In the genomic region with DNA sequence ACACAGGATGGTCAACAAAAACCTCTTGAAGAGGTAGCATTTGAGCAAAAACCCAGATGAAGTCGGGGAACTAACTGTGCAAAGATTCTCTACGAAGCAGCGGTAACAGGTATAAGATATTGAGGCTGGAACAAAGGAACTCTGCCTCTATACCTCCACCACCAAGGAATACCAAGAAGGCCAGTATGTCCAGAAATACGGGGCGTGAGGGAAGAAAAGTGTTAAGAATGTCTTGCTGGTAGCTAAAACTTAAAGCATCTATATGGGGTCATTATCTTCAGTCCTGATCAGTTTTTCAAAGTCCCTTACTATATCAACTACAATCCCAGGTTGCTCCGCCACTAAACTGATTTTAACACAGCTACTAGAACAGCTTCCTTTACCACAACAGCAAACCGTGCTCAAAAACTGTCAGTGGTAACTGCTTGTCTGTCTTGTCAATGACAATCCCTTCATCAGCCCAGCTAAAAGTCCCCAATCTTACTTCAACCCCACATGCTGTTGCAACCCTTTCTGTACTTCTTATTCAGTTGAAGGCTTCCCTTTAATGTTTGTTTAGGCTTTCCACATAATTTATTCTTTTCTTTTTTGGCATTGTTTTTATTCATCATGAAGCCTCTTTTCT, we compare ENCODE assay signal across 26 cellular contexts. TPM values are rescaled to one million over a fixed set of nuclear protein-coding genes. Genes with fewer than 3 reads are reported as not detected.
A peak's percentile ranks its signal among the peaks of the same experiment; 100 is the strongest.
DNase-seq lines count a peak whose midpoint lies in the region; ATAC-seq, FAIRE-seq and TF ChIP-seq lines count a peak whose summit lies in the region.
"Had no signal": no experiment of that assay in that cellular context is flagged by ENCODE, and none has a peak within 500 bp of the region (broad histone marks: within the 10 kb centered on the region; RNA-seq: fewer than 3 reads in every experiment).

No MANE protein-coding gene starts in this region.

- peak; percentile 29 for DNase-seq in activated naive CD4-positive, alpha-beta T cell treated with anti-CD3 and anti-CD28 coated beads for 36 hours
- DNase-seq in activated naive CD4-positive, alpha-beta T cell treated with Interleukin-2 at 50 U/mL for 16 hours, result no peak
- DNase-seq in DND-41 (no peak), natural killer cell (no peak), NCI-H1092 (lab: John Stamatoyannopoulos, UW) (no peak), kidney (no peak)
- no peak for DNase-seq in activated CD8-positive, alpha-beta T cell treated with anti-CD3 and anti-CD28 coated beads, Interleukin-2, amount 10 ng/mL, durations not matched to agents 7 days and 5 days
- DNase-seq: activated CD4-positive, alpha-beta T cell treated with anti-CD3 and anti-CD28 coated beads for 48 hours; DMS79 treated with DMSO at 0.1 percent for 48 hours; endodermal cell; foreskin fibroblast; HCEC 1CT; heart left ventricle; MG63; NCI-H1417; NCI-H2029 treated with DMSO at 0.1 percent for 48 hours; NCI-H226; NCI-H82; right lobe of liver; stimulated activated CD4-positive, alpha-beta T cell treated with anti-CD3 and anti-CD28 coated beads, Interleukin-2, amount 100 ng/mL, for 48 hours had no signal

- no peak for FAIRE-seq in kidney (lab: Jason Lieb, UNC)

- no peak overlapping the region for H3K9ac ChIP-seq in DND-41 (ENCODE audit: low read depth, low read length)
- H3K9ac ChIP-seq in kidney (ENCODE audit: low read length in 2 of 2), result no peak overlapping the region

- H3K27me3 Mint-ChIP-seq in activated naive CD4-positive, alpha-beta T cell treated with anti-CD3 and anti-CD28 coated beads for 36 hours (ENCODE audit: low read depth), result no peaks in the 10 kb centered on the region
- no peaks in the 10 kb centered on the region for H3K27me3 Mint-ChIP-seq in activated CD8-positive, alpha-beta T cell treated with anti-CD3 and anti-CD28 coated beads, Interleukin-2, amount 10 ng/mL, durations not matched to agents 7 days and 5 days (ENCODE audit: low read depth)
- no peaks in the 10 kb centered on the region for H3K27me3 Mint-ChIP-seq in natural killer cell (ENCODE audit: low read depth in 2 of 2)

- 0 out of 2 replicates have a peak, but pooled peaks cover 5% of the 10 kb centered on the region for H3K79me2 ChIP-seq in DND-41 (ENCODE audit: insufficient read depth, low read length)

- peak overlapping the region; percentile 1 for H3K4me3 Mint-ChIP-seq in activated naive CD4-positive, alpha-beta T cell treated with anti-CD3 and anti-CD28 coated beads for 36 hours
- H3K4me3 Mint-ChIP-seq in activated CD8-positive, alpha-beta T cell treated with anti-CD3 and anti-CD28 coated beads, Interleukin-2, amount 10 ng/mL, durations not matched to agents 7 days and 5 days, result no peak overlapping the region
- H3K4me3 Mint-ChIP-seq in natural killer cell, result peak overlapping the region; percentile 73
- H3K4me3 Mint-ChIP-seq: endodermal cell had no signal

- H3K27ac ChIP-seq in DND-41 (ENCODE audit: low read length) (no peak overlapping the region), kidney (ENCODE audit: low read depth in 2 of 2, low read length in 2 of 2) (no peak overlapping the region)
- H3K27ac ChIP-seq: right lobe of liver, RWPE1, SK-N-MC, suprapubic skin had no signal

- no peak for TF ChIP-seq CTCF in DND-41 (IDR thresholded peaks at IDR 0.05; ENCODE audit: borderline replicate concordance, extremely low read depth, low read length, poor library complexity, severe bottlenecking)
- TF ChIP-seq CTCF in natural killer cell (IDR thresholded peaks at IDR 0.05), result no peak
- TF ChIP-seq CTCF in kidney (IDR thresholded peaks at IDR 0.05; ENCODE audit: borderline replicate concordance, extremely low read depth, insufficient read depth), result no peak

- ATAC-seq in DND-41 (ENCODE audit: insufficient read depth, low read depth) (peak; percentile 55; the same call in 2 of the 3 replicates), natural killer cell (peak; percentile 59 to 82 (median 82)), GM19467 (IDR thresholded peaks at IDR 0.05; ENCODE audit: unreplicated experiment) (no peak)
- ATAC-seq in activated CD8-positive, alpha-beta T cell treated with anti-CD3 and anti-CD28 coated beads, Interleukin-2, amount 10 ng/mL, durations not matched to agents 7 days and 5 days, result no peak
- ATAC-seq: esophagus mucosa, heart left ventricle, right lobe of liver had no signal

- POLR2A ChIA-PET in activated CD8-positive, alpha-beta T cell treated with anti-CD3 and anti-CD28 coated beads, Interleukin-2, amount 10 ng/mL, durations not matched to agents 7 days and 5 days (lab: Charles Lee), result interaction anchor here (1.5 kb wide), 1 partner anchor 355 kb away, joined by 9 read pairs; the partner anchor contains the start of genes GIN1 and PPIP5K2

- H3K36me3 Mint-ChIP-seq in activated naive CD4-positive, alpha-beta T cell treated with anti-CD3 and anti-CD28 coated beads for 36 hours (ENCODE audit: low read depth), result peaks cover 2% of the 10 kb centered on the region
- no peaks in the 10 kb centered on the region for H3K36me3 Mint-ChIP-seq in activated CD8-positive, alpha-beta T cell treated with anti-CD3 and anti-CD28 coated beads, Interleukin-2, amount 10 ng/mL, durations not matched to agents 7 days and 5 days (ENCODE audit: low read depth)
- H3K36me3 Mint-ChIP-seq in natural killer cell, result no peaks in the 10 kb centered on the region

- H4K20me1 ChIP-seq in DND-41 (ENCODE audit: insufficient read depth, low read length), result no peaks in the 10 kb centered on the region

- no peak overlapping the region for H2AFZ ChIP-seq in DND-41 (ENCODE audit: low read depth, low read length)

- H3K4me1 ChIP-seq in DND-41 (ENCODE audit: insufficient read depth, low read length) (peaks cover 3% of the 10 kb centered on the region; the same call in 1 of the 2 replicates), kidney (ENCODE audit: control insufficient read depth in 1 of 2, insufficient read depth in 1 of 2, low read depth in 1 of 2, low read length in 2 of 2) (peaks cover 0 to 5% of the 10 kb centered on the region in 2 donors)
- H3K4me1 ChIP-seq: right lobe of liver had no signal

- no peaks in the 10 kb centered on the region for H3K9me3 Mint-ChIP-seq in activated naive CD4-positive, alpha-beta T cell treated with anti-CD3 and anti-CD28 coated beads for 36 hours
- H3K9me3 Mint-ChIP-seq in activated CD8-positive, alpha-beta T cell treated with anti-CD3 and anti-CD28 coated beads, Interleukin-2, amount 10 ng/mL, durations not matched to agents 7 days and 5 days (ENCODE audit: insufficient read depth), result no peaks in the 10 kb centered on the region
- H3K9me3 Mint-ChIP-seq in natural killer cell, result no peaks in the 10 kb centered on the region
- H3K9me3 Mint-ChIP-seq: endodermal cell had no signal

- CTCF ChIA-PET in activated naive CD4-positive, alpha-beta T cell treated with anti-CD3 and anti-CD28 coated beads for 36 hours (lab: Charles Lee), result interaction anchor here (1.7 to 2.5 kb wide), 2 partner anchors 17 to 84 kb away, joined by 6 to 13 read pairs; no protein-coding TSS in a partner anchor
- CTCF ChIA-PET in activated CD8-positive, alpha-beta T cell treated with anti-CD3 and anti-CD28 coated beads, Interleukin-2, amount 10 ng/mL, durations not matched to agents 7 days and 5 days (lab: Charles Lee), result interaction anchor here (1.1 to 3.4 kb wide), 6 partner anchors 8 to 140 kb away, joined by 3 to 21 read pairs (median 8); partner anchors contain the start of gene PAM

- peak overlapping the region; percentile 63 for H3K27ac Mint-ChIP-seq in activated naive CD4-positive, alpha-beta T cell treated with anti-CD3 and anti-CD28 coated beads for 36 hours
- H3K27ac Mint-ChIP-seq in activated CD8-positive, alpha-beta T cell treated with anti-CD3 and anti-CD28 coated beads, Interleukin-2, amount 10 ng/mL, durations not matched to agents 7 days and 5 days, result peak overlapping the region; percentile 31
- peak overlapping the region; percentile 10 to 86 for H3K27ac Mint-ChIP-seq in natural killer cell

- H3K4me2 ChIP-seq in DND-41 (ENCODE audit: insufficient read depth, low read length), result no peak overlapping the region

- peaks cover 73% of the 10 kb centered on the region for H3K4me1 Mint-ChIP-seq in activated naive CD4-positive, alpha-beta T cell treated with anti-CD3 and anti-CD28 coated beads for 36 hours (ENCODE audit: low read depth)
- H3K4me1 Mint-ChIP-seq in activated CD8-positive, alpha-beta T cell treated with anti-CD3 and anti-CD28 coated beads, Interleukin-2, amount 10 ng/mL, durations not matched to agents 7 days and 5 days (ENCODE audit: low read depth), result peaks cover 62% of the 10 kb centered on the region
- peaks cover 50 to 56% of the 10 kb centered on the region in 2 donors for H3K4me1 Mint-ChIP-seq in natural killer cell

- H3K4me3 ChIP-seq in DND-41 (ENCODE audit: low read depth in 1 of 2, low read length in 2 of 2), result no peak overlapping the region
- H3K4me3 ChIP-seq in kidney (ENCODE audit: low read length in 2 of 2), result no peak overlapping the region
- H3K4me3 ChIP-seq: ascending aorta, heart left ventricle, MG63, right lobe of liver, SK-N-MC, suprapubic skin had no signal

- H3K27me3 ChIP-seq in DND-41 (ENCODE audit: insufficient read depth, low read length, poor library complexity), result no peaks in the 10 kb centered on the region
- H3K27me3 ChIP-seq: ascending aorta, heart left ventricle, MG63, right lobe of liver, suprapubic skin had no signal

- H3K9me3 ChIP-seq in DND-41 (ENCODE audit: insufficient read depth, low read length, severe bottlenecking) (no peaks in the 10 kb centered on the region), kidney (ENCODE audit: control insufficient read depth in 1 of 2, low read length in 2 of 2) (no peaks in the 10 kb centered on the region)
- H3K9me3 ChIP-seq: ascending aorta, heart left ventricle, MG63, right lobe of liver, suprapubic skin had no signal

- H3K36me3 ChIP-seq in DND-41 (ENCODE audit: insufficient read depth, low read length) (no peaks in the 10 kb centered on the region), kidney (ENCODE audit: control insufficient read depth in 1 of 2, insufficient read depth in 2 of 2, low read length in 2 of 2) (no peaks in the 10 kb centered on the region)
- H3K36me3 ChIP-seq: ascending aorta, heart left ventricle, MG63, right lobe of liver, suprapubic skin had no signal

- intact Hi-C loops in activated naive CD4-positive, alpha-beta T cell treated with anti-CD3 and anti-CD28 coated beads for 36 hours (cut with micrococcal nuclease), result loop anchor here (5.0 kb wide), 1 partner anchor 1862 kb away; the partner anchor contains the start of gene ST8SIA4
- intact Hi-C loops in natural killer cell (cut with micrococcal nuclease) (no loop called here), kidney (cut with DNase I) (no loop called here)

RNA-seq across cellular contexts. Expression of gene PAM, which starts 9.4 kb away (rescaled TPM):
- total RNA-seq in activated naive CD4-positive, alpha-beta T cell treated with anti-CD3 and anti-CD28 coated beads for 36 hours, result 10 to 100 TPM; 31.2 to 37.6 TPM
- total RNA-seq in activated CD8-positive, alpha-beta T cell treated with anti-CD3 and anti-CD28 coated beads, Interleukin-2, amount 10 ng/mL, durations not matched to agents 7 days and 5 days, result 10 to 100 TPM; 16.1 to 16.3 TPM
- total RNA-seq in natural killer cell (10 to 100 TPM; 67.6 to 79.9 (median 75.3) TPM), kidney (293 TPM)
- polyA plus RNA-seq in kidney (ENCODE audit: insufficient read depth, low read depth, low replicate concordance), result 158 TPM

Comparison
In these comparisons a context has a peak if more than half of its experiments do, and no peak if none do; other contexts are left out.
1. ATAC-seq: peak in DND-41 (single experiment) and natural killer cell (3 of 3); none in activated CD8-positive, alpha-beta T cell treated with anti-CD3 and anti-CD28 coated beads, Interleukin-2, amount 10 ng/mL, durations not matched to agents 7 days and 5 days (single experiment) and GM19467 (single experiment).
2. Peak in every context shown above with its lines, with median percentiles within 50 percentile points of each other: H3K27ac Mint-ChIP-seq.